Comparison of ENCODE assay signal across 9 cellular contexts in the genomic region with DNA sequence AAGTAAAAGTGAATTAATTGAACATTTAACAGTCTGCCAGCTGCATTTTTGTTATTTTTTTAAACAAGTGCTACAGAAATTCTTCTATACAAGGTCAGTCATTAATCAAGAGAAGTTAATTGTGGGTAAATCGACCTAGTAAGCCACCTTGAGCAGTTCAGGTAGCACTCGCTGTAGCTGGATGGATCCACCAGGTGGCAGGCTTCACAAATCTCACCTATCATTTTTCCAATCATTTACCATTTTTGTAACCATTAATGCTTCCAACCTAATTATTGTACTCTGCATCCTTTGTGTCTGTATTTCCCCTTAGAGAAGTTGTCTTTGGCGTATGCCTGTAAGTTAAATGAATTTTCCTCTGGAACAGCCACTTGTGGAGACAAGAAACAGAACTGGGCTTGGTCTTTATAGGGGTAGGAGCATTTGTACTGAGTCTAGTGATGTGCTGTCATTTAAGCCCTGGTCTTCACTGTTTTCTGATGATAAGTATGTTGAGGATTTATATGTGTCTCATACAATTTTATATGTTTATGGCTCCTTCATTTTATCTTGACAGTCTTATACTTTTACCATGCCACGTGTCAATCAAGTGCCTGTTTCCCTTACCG. TPM values are rescaled to one million over a fixed set of nuclear protein-coding genes. Genes with fewer than 3 reads are reported as not detected.
DNase-seq lines count a peak whose midpoint lies in the region; ATAC-seq and TF ChIP-seq lines count a peak whose summit lies in the region.
"Had no signal": no experiment of that assay in that cellular context is flagged by ENCODE, and none has a peak within 500 bp of the region (broad histone marks: within the 10 kb centered on the region; RNA-seq: fewer than 3 reads in every experiment).

No MANE protein-coding gene starts in this region.

- TF ChIP-seq EP300 in Ishikawa (IDR thresholded peaks at IDR 0.05; ENCODE audit: borderline replicate concordance), result no peak

- peak; percentile 59 for TF ChIP-seq RAD21 in Ishikawa (IDR thresholded peaks at IDR 0.05; ENCODE audit: low read depth)

- POLR2A ChIA-PET in BJ (lab: Charles Lee), result no interaction called here

- no peak overlapping the region for H3K4me3 Mint-ChIP-seq in chondrocyte (ENCODE audit: unreplicated experiment)

- H3K36me3 ChIP-seq in BJ (ENCODE audit: control insufficient read depth, insufficient read depth, low read length), result 0 out of 2 replicates have a peak, but pooled peaks cover 1% of the 10 kb centered on the region
- H3K36me3 ChIP-seq in mucosa of descending colon (ENCODE audit: low read depth), result no peaks in the 10 kb centered on the region

- H3K4me3 ChIP-seq in BJ (ENCODE audit: low read depth, low read length), result no peak overlapping the region
- no peak overlapping the region for H3K4me3 ChIP-seq in WI38 (ENCODE audit: low read depth, low read length)
- no peak overlapping the region for H3K4me3 ChIP-seq in mucosa of descending colon

- H3K36me3 Mint-ChIP-seq in chondrocyte (ENCODE audit: low read depth), result peaks cover 2% of the 10 kb centered on the region

- no peaks in the 10 kb centered on the region for H3K4me1 ChIP-seq in mucosa of descending colon (ENCODE audit: low read depth)

- intact Hi-C loops in mucosa of descending colon (cut with DNase I, micrococcal nuclease), result no loop called here

- DNase-seq in BJ (ENCODE audit: low read depth), result no peak
- DNase-seq in chondrocyte (ENCODE audit: low spot score), result no peak
- DNase-seq in mucosa of descending colon, result peak in 2 of 3 donors; percentile 45 to 67
- DNase-seq in islet precursor cell, result no peak

- no peaks in the 10 kb centered on the region for H3K27me3 ChIP-seq in BJ (ENCODE audit: control insufficient read depth, insufficient read depth, low read length)

- H3K27me3 Mint-ChIP-seq in chondrocyte (ENCODE audit: low read depth), result no peaks in the 10 kb centered on the region

- peak; percentile 74 for TF ChIP-seq CTCF in BJ (IDR thresholded peaks at IDR 0.05; ENCODE audit: insufficient read depth, low read depth, low read length)
- peak; percentile 67 for TF ChIP-seq CTCF in WI38 (IDR thresholded peaks at IDR 0.05; ENCODE audit: low read depth, low read length)
- peak; percentile 95 for TF ChIP-seq CTCF in chondrocyte (IDR thresholded peaks at IDR 0.05)
- peak; percentile 67 for TF ChIP-seq CTCF in mucosa of descending colon (IDR thresholded peaks at IDR 0.05)

- H3K27ac Mint-ChIP-seq in chondrocyte (ENCODE audit: unreplicated experiment), result no peak overlapping the region

- CTCF ChIA-PET in BJ (lab: Yijun Ruan, JAX), result interaction anchor here (0.6 to 4.4 kb wide), 9 partner anchors 10 to 178 kb away, joined by 3 to 28 read pairs (median 3); no protein-coding TSS in a partner anchor

- no peaks in the 10 kb centered on the region for H3K9me3 ChIP-seq in mucosa of descending colon

- peaks cover 18% of the 10 kb centered on the region for H3K4me1 Mint-ChIP-seq in chondrocyte (ENCODE audit: low read depth)

- ATAC-seq in GM18909 (IDR thresholded peaks at IDR 0.05; ENCODE audit: poor library complexity, unreplicated experiment) (peak; percentile 80), mucosa of descending colon (peak; percentile 61), GM18519 (IDR thresholded peaks at IDR 0.05; ENCODE audit: low FRiP score, unreplicated experiment) (no peak)

- H3K9me3 Mint-ChIP-seq in chondrocyte (ENCODE audit: low read depth), result no peaks in the 10 kb centered on the region

TF ChIP-seq in Ishikawa, 13 proteins besides CTCF, POLR2A, EP300 and RAD21:
- TF ChIP-seq FOXM1 (IDR thresholded peaks at IDR 0.05; ENCODE audit: borderline replicate concordance, low read depth) (no peak), YY1 (IDR thresholded peaks at IDR 0.05; ENCODE audit: low read depth) (no peak), CEBPB (IDR thresholded peaks at IDR 0.05) (no peak), TAF1 (IDR thresholded peaks at IDR 0.05; ENCODE audit: low read depth) (no peak), NFIC (IDR thresholded peaks at IDR 0.05) (no peak), TCF12 (IDR thresholded peaks at IDR 0.05; ENCODE audit: low read depth) (no peak), EGR1 (IDR thresholded peaks at IDR 0.05) (no peak), ZBTB7A (IDR thresholded peaks at IDR 0.05; ENCODE audit: low read depth) (no peak), CREB1 (IDR thresholded peaks at IDR 0.05; ENCODE audit: low read depth) (no peak), TEAD4 (IDR thresholded peaks at IDR 0.05) (no peak)
- TF ChIP-seq, protein P1, sequence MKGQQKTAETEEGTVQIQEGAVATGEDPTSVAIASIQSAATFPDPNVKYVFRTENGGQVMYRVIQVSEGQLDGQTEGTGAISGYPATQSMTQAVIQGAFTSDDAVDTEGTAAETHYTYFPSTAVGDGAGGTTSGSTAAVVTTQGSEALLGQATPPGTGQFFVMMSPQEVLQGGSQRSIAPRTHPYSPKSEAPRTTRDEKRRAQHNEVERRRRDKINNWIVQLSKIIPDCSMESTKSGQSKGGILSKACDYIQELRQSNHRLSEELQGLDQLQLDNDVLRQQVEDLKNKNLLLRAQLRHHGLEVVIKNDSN (IDR thresholded peaks at IDR 0.05), result no peak
- TF ChIP-seq, protein P2, sequence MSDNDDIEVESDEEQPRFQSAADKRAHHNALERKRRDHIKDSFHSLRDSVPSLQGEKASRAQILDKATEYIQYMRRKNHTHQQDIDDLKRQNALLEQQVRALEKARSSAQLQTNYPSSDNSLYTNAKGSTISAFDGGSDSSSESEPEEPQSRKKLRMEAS (IDR thresholded peaks at IDR 0.05), result no peak
- TF ChIP-seq, protein P3, sequence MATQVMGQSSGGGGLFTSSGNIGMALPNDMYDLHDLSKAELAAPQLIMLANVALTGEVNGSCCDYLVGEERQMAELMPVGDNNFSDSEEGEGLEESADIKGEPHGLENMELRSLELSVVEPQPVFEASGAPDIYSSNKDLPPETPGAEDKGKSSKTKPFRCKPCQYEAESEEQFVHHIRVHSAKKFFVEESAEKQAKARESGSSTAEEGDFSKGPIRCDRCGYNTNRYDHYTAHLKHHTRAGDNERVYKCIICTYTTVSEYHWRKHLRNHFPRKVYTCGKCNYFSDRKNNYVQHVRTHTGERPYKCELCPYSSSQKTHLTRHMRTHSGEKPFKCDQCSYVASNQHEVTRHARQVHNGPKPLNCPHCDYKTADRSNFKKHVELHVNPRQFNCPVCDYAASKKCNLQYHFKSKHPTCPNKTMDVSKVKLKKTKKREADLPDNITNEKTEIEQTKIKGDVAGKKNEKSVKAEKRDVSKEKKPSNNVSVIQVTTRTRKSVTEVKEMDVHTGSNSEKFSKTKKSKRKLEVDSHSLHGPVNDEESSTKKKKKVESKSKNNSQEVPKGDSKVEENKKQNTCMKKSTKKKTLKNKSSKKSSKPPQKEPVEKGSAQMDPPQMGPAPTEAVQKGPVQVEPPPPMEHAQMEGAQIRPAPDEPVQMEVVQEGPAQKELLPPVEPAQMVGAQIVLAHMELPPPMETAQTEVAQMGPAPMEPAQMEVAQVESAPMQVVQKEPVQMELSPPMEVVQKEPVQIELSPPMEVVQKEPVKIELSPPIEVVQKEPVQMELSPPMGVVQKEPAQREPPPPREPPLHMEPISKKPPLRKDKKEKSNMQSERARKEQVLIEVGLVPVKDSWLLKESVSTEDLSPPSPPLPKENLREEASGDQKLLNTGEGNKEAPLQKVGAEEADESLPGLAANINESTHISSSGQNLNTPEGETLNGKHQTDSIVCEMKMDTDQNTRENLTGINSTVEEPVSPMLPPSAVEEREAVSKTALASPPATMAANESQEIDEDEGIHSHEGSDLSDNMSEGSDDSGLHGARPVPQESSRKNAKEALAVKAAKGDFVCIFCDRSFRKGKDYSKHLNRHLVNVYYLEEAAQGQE (IDR thresholded peaks at IDR 0.05; ENCODE audit: low read depth), result no peak
TF ChIP-seq in Ishikawa: peak in this region for 0.

RNA-seq across cellular contexts. Expression of a gene that starts 39.5 kb away (rescaled TPM):
- not detected in 2 replicates for polyA plus RNA-seq in BJ (2011; rRNA removed)
- not detected in 2 replicates for polyA minus RNA-seq in BJ (2011; rRNA and poly(A)+ RNA removed)
- total RNA-seq in chondrocyte, result not detected in 3 replicates
- total RNA-seq in mucosa of descending colon, result 1 to 10 TPM in 2 of 3 donors, under 1 TPM in 1; 0.87 to 1.4 (median 1.3) TPM
- total RNA-seq: pulmonary artery endothelial cell had no signal

Comparison
In these comparisons a context has a peak if more than half of its experiments do, and no peak if none do; other contexts are left out.
1. DNase-seq: peak in mucosa of descending colon (2 of 3); none in BJ (single experiment), chondrocyte (single experiment) and islet precursor cell (single experiment).
2. Peak in every context shown above with its lines, with median percentiles within 50 percentile points of each other: CTCF ChIP-seq.